Comparison of ENCODE assay signal across 26 cellular contexts in genomic region chr18:886076-886475, GRCh38. TPM values are rescaled to one million over a fixed set of nuclear protein-coding genes. Genes with fewer than 3 reads are reported as not detected.
"Had no signal": no experiment of that assay in that cellular context is flagged by ENCODE, and none has a peak within 500 bp of the region (broad histone marks: within the 10 kb centered on the region; RNA-seq: fewer than 3 reads in every experiment).

No MANE protein-coding gene starts in this region.

- H3K36me3 ChIP-seq: stomach, suprapubic skin, thoracic aorta, thyroid gland, tibial artery, tibial nerve, transverse colon, upper lobe of left lung, upper lobe of right lung, uterus, vagina had no signal

- DNase-seq: stimulated activated CD4-positive, alpha-beta T cell treated with anti-CD3 and anti-CD28 coated beads, Interleukin-2, amount 100 ng/mL, for 48 hours; stimulated activated CD4-positive, alpha-beta T cell treated with anti-CD3 and anti-CD28 coated beads, Interleukin-4, amount 100 ng/mL, for 1 hour; stimulated activated CD4-positive, alpha-beta T cell treated with anti-CD3 and anti-CD28 coated beads, Interleukin-4, amount 100 ng/mL, for 24 hours; stimulated activated CD4-positive, alpha-beta T cell treated with anti-CD3 and anti-CD28 coated beads, Interleukin-4, amount 100 ng/mL, for 4 hours; stimulated activated CD8-positive, alpha-beta memory T cell treated with anti-CD3 and anti-CD28 coated beads, Interleukin-4, amount 100 ng/mL, for 48 hours; stimulated activated naive B cell treated with anti-CD40 and anti-IgM and Interleukin-4, amounts not matched to agents 10 μg/mL and 1 μg/mL and 100 μg/mL, for 72 hours; stimulated activated naive CD4-positive, alpha-beta T cell; stimulated activated naive CD4-positive, alpha-beta T cell treated with Interleukin-2 at 50 U/mL for 16 hours; stimulated activated naive CD8-positive, alpha-beta T cell treated with anti-CD3 and anti-CD28 coated beads, Interleukin-15, amount 100 ng/mL, for 72 hours; stimulated activated naive CD8-positive, alpha-beta T cell treated with anti-CD3 and anti-CD28 coated beads, Interleukin-15, Interleukin-2, amounts not matched to agents 100 U/mL and 50 U/mL, for 24 hours; stomach; substantia nigra; testis; thyroid gland; tibial artery; transverse colon; trophoblast cell; upper lobe of left lung; upper lobe of right lung; uterus had no signal

- H3K4me3 ChIP-seq: stomach, suprapubic skin, testis, thoracic aorta, thyroid gland, tibial artery, tibial nerve, transverse colon, upper lobe of left lung, upper lobe of right lung, uterus, vagina had no signal

- H3K4me1 ChIP-seq: stomach, suprapubic skin, testis, thyroid gland, tibial artery, tibial nerve, transverse colon, upper lobe of left lung, upper lobe of right lung, uterus, vagina had no signal

- H3K27me3 ChIP-seq: suprapubic skin, testis, thyroid gland, tibial artery, tibial nerve, upper lobe of left lung, uterus, vagina had no signal

- ATAC-seq: stimulated activated effector memory CD8-positive, alpha-beta T cell treated with anti-CD3 and anti-CD28 coated beads, Interleukin-12 subunit alpha, Interleukin-12 subunit beta, amount 100 ng/mL, for 72 hours; stimulated activated memory B cell treated with anti-CD40 and anti-IgM and Interleukin-4, amounts not matched to agents 10 μg/mL and 1 μg/mL and 100 μg/mL, for 72 hours; stimulated activated naive B cell treated with anti-CD40 and anti-IgM and Interleukin-4, amounts not matched to agents 10 μg/mL and 1 μg/mL and 100 μg/mL, for 72 hours; stimulated activated naive CD8-positive, alpha-beta T cell treated with anti-CD3 and anti-CD28 coated beads, Interleukin-15, amount 100 ng/mL, for 72 hours; stimulated activated naive CD8-positive, alpha-beta T cell treated with anti-CD3 and anti-CD28 coated beads, Interleukin-15, Interleukin-2, amounts not matched to agents 100 U/mL and 50 U/mL, for 24 hours; upper lobe of right lung had no signal

- H3K9me3 ChIP-seq: stomach, suprapubic skin, testis, thoracic aorta, thyroid gland, tibial artery, tibial nerve, transverse colon, upper lobe of left lung, upper lobe of right lung, uterus, vagina had no signal

- H3K27ac ChIP-seq: stomach, suprapubic skin, testis, thoracic aorta, thyroid gland, tibial artery, tibial nerve, transverse colon, upper lobe of left lung, upper lobe of right lung, uterus, vagina had no signal

RNA-seq across cellular contexts. Expression of gene ADCYAP1, which starts 18.6 kb away (rescaled TPM):
- total RNA-seq: suprapubic skin had no signal
